Comparison of ENCODE assay signal across 1 cellular context in the genomic region with DNA sequence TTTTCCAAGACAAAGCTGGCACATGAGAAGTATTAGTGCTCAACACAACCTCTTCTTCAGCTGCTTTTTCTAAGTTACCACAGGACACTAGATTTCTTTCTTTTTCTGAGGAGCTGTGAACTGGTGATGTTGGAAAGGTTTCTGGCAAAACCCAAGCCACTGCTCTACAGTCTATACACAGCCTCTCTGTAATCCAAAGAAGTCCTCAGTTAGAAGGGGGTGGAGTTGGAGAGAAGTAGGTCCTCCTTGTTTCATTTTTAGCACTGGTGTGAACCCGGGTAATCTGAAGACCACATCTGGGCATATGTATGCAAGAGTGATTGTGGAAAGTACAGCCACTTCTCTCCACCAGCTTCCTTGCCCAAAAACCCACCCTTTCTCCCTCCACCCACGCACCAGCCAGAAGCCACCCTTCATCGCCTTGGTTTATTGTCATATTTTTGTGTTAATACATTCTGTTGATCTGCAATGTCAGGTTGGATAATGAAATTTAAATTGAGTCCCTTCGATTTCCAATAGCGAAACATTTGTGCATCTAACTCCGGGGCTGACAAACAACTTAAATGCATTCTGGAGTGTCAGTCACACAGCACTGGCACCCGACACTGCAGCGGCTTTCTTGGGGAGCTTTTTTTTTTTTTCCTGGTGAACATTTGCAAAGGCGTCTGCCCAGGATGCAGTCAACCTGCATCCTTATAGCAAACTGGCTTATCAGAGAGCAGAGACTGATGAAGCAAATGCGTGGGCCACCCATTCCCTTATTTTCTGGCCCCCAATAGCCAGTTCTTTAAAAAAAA.
TF ChIP-seq lines count a peak whose summit lies in the region.

No MANE protein-coding gene starts in this region.

TF ChIP-seq in WTC11, 78 proteins besides CTCF, POLR2A, EP300 and RAD21 (continued from another document):
- TF ChIP-seq, protein P1, sequence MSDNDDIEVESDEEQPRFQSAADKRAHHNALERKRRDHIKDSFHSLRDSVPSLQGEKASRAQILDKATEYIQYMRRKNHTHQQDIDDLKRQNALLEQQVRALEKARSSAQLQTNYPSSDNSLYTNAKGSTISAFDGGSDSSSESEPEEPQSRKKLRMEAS (CRISPR knock-in tag; IDR thresholded peaks at IDR 0.05): no peak
- TF ChIP-seq NFATC4 (CRISPR knock-in tag; IDR thresholded peaks at IDR 0.05) (no peak), ZNF671 (CRISPR knock-in tag; IDR thresholded peaks at IDR 0.05) (no peak), ZBTB21 (CRISPR knock-in tag; IDR thresholded peaks at IDR 0.05; ENCODE audit: borderline replicate concordance) (no peak), OVOL2 (CRISPR knock-in tag; IDR thresholded peaks at IDR 0.05; ENCODE audit: borderline replicate concordance) (no peak), ZNF416 (CRISPR knock-in tag; IDR thresholded peaks at IDR 0.05) (no peak), MXD4 (CRISPR knock-in tag; IDR thresholded peaks at IDR 0.05; ENCODE audit: borderline replicate concordance) (no peak), NFYB (CRISPR knock-in tag; conservative IDR thresholded peaks at IDR 0.05; ENCODE audit: low read depth) (no peak)
- TF ChIP-seq, protein P2, sequence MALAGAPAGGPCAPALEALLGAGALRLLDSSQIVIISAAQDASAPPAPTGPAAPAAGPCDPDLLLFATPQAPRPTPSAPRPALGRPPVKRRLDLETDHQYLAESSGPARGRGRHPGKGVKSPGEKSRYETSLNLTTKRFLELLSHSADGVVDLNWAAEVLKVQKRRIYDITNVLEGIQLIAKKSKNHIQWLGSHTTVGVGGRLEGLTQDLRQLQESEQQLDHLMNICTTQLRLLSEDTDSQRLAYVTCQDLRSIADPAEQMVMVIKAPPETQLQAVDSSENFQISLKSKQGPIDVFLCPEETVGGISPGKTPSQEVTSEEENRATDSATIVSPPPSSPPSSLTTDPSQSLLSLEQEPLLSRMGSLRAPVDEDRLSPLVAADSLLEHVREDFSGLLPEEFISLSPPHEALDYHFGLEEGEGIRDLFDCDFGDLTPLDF (CRISPR knock-in tag; IDR thresholded peaks at IDR 0.05): no peak
- TF ChIP-seq, protein P3, sequence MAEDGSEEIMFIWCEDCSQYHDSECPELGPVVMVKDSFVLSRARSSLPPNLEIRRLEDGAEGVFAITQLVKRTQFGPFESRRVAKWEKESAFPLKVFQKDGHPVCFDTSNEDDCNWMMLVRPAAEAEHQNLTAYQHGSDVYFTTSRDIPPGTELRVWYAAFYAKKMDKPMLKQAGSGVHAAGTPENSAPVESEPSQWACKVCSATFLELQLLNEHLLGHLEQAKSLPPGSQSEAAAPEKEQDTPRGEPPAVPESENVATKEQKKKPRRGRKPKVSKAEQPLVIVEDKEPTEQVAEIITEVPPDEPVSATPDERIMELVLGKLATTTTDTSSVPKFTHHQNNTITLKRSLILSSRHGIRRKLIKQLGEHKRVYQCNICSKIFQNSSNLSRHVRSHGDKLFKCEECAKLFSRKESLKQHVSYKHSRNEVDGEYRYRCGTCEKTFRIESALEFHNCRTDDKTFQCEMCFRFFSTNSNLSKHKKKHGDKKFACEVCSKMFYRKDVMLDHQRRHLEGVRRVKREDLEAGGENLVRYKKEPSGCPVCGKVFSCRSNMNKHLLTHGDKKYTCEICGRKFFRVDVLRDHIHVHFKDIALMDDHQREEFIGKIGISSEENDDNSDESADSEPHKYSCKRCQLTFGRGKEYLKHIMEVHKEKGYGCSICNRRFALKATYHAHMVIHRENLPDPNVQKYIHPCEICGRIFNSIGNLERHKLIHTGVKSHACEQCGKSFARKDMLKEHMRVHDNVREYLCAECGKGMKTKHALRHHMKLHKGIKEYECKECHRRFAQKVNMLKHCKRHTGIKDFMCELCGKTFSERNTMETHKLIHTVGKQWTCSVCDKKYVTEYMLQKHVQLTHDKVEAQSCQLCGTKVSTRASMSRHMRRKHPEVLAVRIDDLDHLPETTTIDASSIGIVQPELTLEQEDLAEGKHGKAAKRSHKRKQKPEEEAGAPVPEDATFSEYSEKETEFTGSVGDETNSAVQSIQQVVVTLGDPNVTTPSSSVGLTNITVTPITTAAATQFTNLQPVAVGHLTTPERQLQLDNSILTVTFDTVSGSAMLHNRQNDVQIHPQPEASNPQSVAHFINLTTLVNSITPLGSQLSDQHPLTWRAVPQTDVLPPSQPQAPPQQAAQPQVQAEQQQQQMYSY (CRISPR knock-in tag; IDR thresholded peaks at IDR 0.05): no peak
- TF ChIP-seq, protein P4, sequence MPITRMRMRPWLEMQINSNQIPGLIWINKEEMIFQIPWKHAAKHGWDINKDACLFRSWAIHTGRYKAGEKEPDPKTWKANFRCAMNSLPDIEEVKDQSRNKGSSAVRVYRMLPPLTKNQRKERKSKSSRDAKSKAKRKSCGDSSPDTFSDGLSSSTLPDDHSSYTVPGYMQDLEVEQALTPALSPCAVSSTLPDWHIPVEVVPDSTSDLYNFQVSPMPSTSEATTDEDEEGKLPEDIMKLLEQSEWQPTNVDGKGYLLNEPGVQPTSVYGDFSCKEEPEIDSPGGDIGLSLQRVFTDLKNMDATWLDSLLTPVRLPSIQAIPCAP (CRISPR knock-in tag; IDR thresholded peaks at IDR 0.05): no peak
